2 cellular contexts compared by ENCODE assay signal in the genomic region with DNA sequence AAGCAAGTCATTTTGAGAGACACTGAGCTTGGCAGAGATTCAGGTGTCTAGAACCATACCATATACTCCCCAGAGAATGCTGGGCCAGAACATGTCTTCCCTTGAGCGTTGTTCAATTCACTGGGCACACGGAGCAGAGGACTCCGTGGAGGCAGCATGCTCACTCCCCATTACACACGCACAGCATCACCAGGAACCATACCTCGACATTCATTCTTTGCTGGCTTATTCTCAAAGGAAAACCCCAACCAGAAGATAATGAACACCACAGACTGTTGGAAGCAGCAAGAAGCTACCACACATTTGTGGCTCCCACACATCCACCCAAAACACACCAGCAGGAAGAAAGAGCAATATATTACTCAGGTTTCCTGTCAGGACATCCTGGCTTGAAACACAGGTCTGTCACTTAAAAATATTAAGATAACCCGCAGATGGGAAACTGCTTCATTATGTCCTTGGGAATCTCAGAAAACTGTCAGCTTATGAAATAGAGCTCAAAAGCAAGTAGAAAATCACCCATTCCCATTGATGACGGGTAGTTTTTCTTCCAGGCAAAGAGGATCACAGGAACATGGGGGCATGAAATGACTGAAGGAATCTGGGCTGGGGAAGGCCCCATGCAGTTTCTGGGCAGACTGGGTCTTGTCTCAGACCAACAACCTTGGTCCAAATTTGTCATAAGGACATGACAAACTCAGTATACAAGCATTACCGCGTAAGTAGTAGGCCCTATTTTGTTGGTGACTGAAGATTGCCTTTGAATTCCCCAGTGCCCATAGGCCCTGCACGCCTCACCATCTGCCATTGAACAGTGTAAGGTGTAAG.
A peak's percentile ranks its signal among the peaks of the same experiment; 100 is the strongest.
TF ChIP-seq lines count a peak whose summit lies in the region.

No MANE protein-coding gene starts in this region.

TF ChIP-seq in IMR-90, 13 proteins besides CTCF, POLR2A, EP300 and RAD21:
- TF ChIP-seq BHLHE40 (IDR thresholded peaks at IDR 0.05; ENCODE audit: low read depth, low read length) (no peak), RFX5 (IDR thresholded peaks at IDR 0.05; ENCODE audit: low read depth, low read length) (no peak), SMC3 (IDR thresholded peaks at IDR 0.05; ENCODE audit: low read depth, low read length) (no peak), CHD1 (IDR thresholded peaks at IDR 0.05; ENCODE audit: low read depth, low read length) (no peak), NFE2L2 (IDR thresholded peaks at IDR 0.05; ENCODE audit: low read depth, low read length) (no peak), MAFK (IDR thresholded peaks at IDR 0.05; ENCODE audit: low read depth, low read length) (no peak)
- TF ChIP-seq, protein P1, sequence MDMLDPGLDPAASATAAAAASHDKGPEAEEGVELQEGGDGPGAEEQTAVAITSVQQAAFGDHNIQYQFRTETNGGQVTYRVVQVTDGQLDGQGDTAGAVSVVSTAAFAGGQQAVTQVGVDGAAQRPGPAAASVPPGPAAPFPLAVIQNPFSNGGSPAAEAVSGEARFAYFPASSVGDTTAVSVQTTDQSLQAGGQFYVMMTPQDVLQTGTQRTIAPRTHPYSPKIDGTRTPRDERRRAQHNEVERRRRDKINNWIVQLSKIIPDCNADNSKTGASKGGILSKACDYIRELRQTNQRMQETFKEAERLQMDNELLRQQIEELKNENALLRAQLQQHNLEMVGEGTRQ (IDR thresholded peaks at IDR 0.05; ENCODE audit: low read depth, low read length), result no peak
TF ChIP-seq in IMR-90: peak in this region for 0.

TF ChIP-seq in HepG2, 621 proteins besides CTCF, POLR2A, EP300 and RAD21:
- TF ChIP-seq FLYWCH1 (CRISPR knock-in tag; IDR thresholded peaks at IDR 0.05), result no peak
- no peak for TF ChIP-seq FOXM1 (CRISPR knock-in tag; IDR thresholded peaks at IDR 0.05)
- TF ChIP-seq SMAD9 (CRISPR knock-in tag; IDR thresholded peaks at IDR 0.05), result no peak
- no peak for TF ChIP-seq ZZZ3 (CRISPR knock-in tag; IDR thresholded peaks at IDR 0.05; ENCODE audit: borderline replicate concordance)
- TF ChIP-seq CAMTA2 (CRISPR knock-in tag; IDR thresholded peaks at IDR 0.05; ENCODE audit: borderline replicate concordance), result no peak
- TF ChIP-seq ZNF761 (CRISPR knock-in tag; conservative IDR thresholded peaks at IDR 0.05), result no peak
- TF ChIP-seq NONO (IDR thresholded peaks at IDR 0.05), result no peak
- no peak for TF ChIP-seq NONO (CRISPR knock-in tag; conservative IDR thresholded peaks at IDR 0.05)
- TF ChIP-seq STAG1 (CRISPR knock-in tag; IDR thresholded peaks at IDR 0.05), result no peak
- no peak for TF ChIP-seq TBX2 (CRISPR knock-in tag; IDR thresholded peaks at IDR 0.05; ENCODE audit: borderline replicate concordance)
- TF ChIP-seq BRD4 (CRISPR knock-in tag; IDR thresholded peaks at IDR 0.05), result no peak
- no peak for TF ChIP-seq SRSF4 (IDR thresholded peaks at IDR 0.05; ENCODE audit: low read depth, low read length, poor library complexity, severe bottlenecking)
- TF ChIP-seq, protein P2, sequence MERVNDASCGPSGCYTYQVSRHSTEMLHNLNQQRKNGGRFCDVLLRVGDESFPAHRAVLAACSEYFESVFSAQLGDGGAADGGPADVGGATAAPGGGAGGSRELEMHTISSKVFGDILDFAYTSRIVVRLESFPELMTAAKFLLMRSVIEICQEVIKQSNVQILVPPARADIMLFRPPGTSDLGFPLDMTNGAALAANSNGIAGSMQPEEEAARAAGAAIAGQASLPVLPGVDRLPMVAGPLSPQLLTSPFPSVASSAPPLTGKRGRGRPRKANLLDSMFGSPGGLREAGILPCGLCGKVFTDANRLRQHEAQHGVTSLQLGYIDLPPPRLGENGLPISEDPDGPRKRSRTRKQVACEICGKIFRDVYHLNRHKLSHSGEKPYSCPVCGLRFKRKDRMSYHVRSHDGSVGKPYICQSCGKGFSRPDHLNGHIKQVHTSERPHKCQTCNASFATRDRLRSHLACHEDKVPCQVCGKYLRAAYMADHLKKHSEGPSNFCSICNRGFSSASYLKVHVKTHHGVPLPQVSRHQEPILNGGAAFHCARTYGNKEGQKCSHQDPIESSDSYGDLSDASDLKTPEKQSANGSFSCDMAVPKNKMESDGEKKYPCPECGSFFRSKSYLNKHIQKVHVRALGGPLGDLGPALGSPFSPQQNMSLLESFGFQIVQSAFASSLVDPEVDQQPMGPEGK (CRISPR knock-in tag; IDR thresholded peaks at IDR 0.05), result no peak
- TF ChIP-seq KLF15 (CRISPR knock-in tag; IDR thresholded peaks at IDR 0.05; ENCODE audit: borderline replicate concordance), result no peak
- TF ChIP-seq, protein P3, sequence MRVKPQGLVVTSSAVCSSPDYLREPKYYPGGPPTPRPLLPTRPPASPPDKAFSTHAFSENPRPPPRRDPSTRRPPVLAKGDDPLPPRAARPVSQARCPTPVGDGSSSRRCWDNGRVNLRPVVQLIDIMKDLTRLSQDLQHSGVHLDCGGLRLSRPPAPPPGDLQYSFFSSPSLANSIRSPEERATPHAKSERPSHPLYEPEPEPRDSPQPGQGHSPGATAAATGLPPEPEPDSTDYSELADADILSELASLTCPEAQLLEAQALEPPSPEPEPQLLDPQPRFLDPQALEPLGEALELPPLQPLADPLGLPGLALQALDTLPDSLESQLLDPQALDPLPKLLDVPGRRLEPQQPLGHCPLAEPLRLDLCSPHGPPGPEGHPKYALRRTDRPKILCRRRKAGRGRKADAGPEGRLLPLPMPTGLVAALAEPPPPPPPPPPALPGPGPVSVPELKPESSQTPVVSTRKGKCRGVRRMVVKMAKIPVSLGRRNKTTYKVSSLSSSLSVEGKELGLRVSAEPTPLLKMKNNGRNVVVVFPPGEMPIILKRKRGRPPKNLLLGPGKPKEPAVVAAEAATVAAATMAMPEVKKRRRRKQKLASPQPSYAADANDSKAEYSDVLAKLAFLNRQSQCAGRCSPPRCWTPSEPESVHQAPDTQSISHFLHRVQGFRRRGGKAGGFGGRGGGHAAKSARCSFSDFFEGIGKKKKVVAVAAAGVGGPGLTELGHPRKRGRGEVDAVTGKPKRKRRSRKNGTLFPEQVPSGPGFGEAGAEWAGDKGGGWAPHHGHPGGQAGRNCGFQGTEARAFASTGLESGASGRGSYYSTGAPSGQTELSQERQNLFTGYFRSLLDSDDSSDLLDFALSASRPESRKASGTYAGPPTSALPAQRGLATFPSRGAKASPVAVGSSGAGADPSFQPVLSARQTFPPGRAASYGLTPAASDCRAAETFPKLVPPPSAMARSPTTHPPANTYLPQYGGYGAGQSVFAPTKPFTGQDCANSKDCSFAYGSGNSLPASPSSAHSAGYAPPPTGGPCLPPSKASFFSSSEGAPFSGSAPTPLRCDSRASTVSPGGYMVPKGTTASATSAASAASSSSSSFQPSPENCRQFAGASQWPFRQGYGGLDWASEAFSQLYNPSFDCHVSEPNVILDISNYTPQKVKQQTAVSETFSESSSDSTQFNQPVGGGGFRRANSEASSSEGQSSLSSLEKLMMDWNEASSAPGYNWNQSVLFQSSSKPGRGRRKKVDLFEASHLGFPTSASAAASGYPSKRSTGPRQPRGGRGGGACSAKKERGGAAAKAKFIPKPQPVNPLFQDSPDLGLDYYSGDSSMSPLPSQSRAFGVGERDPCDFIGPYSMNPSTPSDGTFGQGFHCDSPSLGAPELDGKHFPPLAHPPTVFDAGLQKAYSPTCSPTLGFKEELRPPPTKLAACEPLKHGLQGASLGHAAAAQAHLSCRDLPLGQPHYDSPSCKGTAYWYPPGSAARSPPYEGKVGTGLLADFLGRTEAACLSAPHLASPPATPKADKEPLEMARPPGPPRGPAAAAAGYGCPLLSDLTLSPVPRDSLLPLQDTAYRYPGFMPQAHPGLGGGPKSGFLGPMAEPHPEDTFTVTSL (CRISPR knock-in tag; IDR thresholded peaks at IDR 0.05; ENCODE audit: borderline replicate concordance), result 0 out of 2 replicates have a peak, but pooled peaks have one; percentile 11
- TF ChIP-seq, protein P4, sequence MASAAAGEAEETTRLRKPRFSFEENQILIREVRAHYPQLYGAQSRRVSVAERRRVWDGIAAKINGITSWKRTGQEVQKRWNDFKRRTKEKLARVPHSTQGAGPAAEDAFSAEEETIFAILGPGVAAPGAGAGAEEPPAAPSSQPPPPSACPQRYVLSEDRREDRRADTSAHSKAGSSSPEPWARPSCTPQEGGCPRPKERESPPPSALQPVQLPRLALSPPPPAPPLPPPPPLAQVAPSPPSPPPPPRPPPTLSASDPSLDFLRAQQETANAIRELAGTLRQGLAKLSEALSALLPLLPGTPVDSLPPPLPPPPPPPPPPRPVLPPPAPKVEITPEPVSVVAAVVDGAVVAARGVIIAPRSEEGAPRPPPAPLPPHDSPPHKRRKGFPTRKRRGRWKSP (CRISPR knock-in tag; IDR thresholded peaks at IDR 0.05), result no peak
- no peak for TF ChIP-seq DPF2 (CRISPR knock-in tag; IDR thresholded peaks at IDR 0.05; ENCODE audit: borderline replicate concordance, low read depth)
- TF ChIP-seq, protein P5, sequence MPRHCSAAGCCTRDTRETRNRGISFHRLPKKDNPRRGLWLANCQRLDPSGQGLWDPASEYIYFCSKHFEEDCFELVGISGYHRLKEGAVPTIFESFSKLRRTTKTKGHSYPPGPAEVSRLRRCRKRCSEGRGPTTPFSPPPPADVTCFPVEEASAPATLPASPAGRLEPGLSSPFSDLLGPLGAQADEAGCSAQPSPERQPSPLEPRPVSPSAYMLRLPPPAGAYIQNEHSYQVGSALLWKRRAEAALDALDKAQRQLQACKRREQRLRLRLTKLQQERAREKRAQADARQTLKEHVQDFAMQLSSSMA (CRISPR knock-in tag; IDR thresholded peaks at IDR 0.05), result no peak
- TF ChIP-seq AGO1 (IDR thresholded peaks at IDR 0.05; ENCODE audit: low read depth, low read length, poor library complexity, severe bottlenecking), result no peak
- TF ChIP-seq ATM (IDR thresholded peaks at IDR 0.05; ENCODE audit: borderline replicate concordance), result no peak
- TF ChIP-seq ZNF264 (CRISPR knock-in tag; IDR thresholded peaks at IDR 0.05), result no peak
- no peak for TF ChIP-seq ZNF34 (CRISPR knock-in tag; IDR thresholded peaks at IDR 0.05; ENCODE audit: borderline replicate concordance)
- 0 out of 2 replicates have a peak, but pooled peaks have one; percentile 10 for TF ChIP-seq ARNT2 (CRISPR knock-in tag; IDR thresholded peaks at IDR 0.05; ENCODE audit: low read depth)
- TF ChIP-seq, protein P6, sequence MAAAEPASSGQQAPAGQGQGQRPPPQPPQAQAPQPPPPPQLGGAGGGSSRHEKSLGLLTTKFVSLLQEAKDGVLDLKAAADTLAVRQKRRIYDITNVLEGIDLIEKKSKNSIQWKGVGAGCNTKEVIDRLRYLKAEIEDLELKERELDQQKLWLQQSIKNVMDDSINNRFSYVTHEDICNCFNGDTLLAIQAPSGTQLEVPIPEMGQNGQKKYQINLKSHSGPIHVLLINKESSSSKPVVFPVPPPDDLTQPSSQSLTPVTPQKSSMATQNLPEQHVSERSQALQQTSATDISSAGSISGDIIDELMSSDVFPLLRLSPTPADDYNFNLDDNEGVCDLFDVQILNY (CRISPR knock-in tag; conservative IDR thresholded peaks at IDR 0.05), result no peak
- TF ChIP-seq MIXL1 (CRISPR knock-in tag; IDR thresholded peaks at IDR 0.05), result no peak
- no peak for TF ChIP-seq ZNF556 (CRISPR knock-in tag; IDR thresholded peaks at IDR 0.05; ENCODE audit: borderline replicate concordance)
- TF ChIP-seq SYNCRIP (IDR thresholded peaks at IDR 0.05; ENCODE audit: insufficient read depth, low read depth, low read length), result no peak
- TF ChIP-seq PPARG (CRISPR knock-in tag; conservative IDR thresholded peaks at IDR 0.05), result no peak
- TF ChIP-seq, protein P7, sequence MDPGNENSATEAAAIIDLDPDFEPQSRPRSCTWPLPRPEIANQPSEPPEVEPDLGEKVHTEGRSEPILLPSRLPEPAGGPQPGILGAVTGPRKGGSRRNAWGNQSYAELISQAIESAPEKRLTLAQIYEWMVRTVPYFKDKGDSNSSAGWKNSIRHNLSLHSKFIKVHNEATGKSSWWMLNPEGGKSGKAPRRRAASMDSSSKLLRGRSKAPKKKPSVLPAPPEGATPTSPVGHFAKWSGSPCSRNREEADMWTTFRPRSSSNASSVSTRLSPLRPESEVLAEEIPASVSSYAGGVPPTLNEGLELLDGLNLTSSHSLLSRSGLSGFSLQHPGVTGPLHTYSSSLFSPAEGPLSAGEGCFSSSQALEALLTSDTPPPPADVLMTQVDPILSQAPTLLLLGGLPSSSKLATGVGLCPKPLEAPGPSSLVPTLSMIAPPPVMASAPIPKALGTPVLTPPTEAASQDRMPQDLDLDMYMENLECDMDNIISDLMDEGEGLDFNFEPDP (CRISPR knock-in tag; conservative IDR thresholded peaks at IDR 0.05), result 0 out of 2 replicates have a peak, but pooled peaks have one; percentile 67
- no peak for TF ChIP-seq ONECUT2 (CRISPR knock-in tag; IDR thresholded peaks at IDR 0.05)
- TF ChIP-seq KLF9 (CRISPR knock-in tag; IDR thresholded peaks at IDR 0.05; ENCODE audit: low read depth), result no peak
- TF ChIP-seq RCOR2 (CRISPR knock-in tag; IDR thresholded peaks at IDR 0.05), result no peak
- TF ChIP-seq ZFP36L1 (CRISPR knock-in tag; IDR thresholded peaks at IDR 0.05), result no peak
- no peak for TF ChIP-seq ZNF44 (CRISPR knock-in tag; IDR thresholded peaks at IDR 0.05)
- no peak for TF ChIP-seq ZNF143 (CRISPR knock-in tag; IDR thresholded peaks at IDR 0.05)
- TF ChIP-seq, protein P8, sequence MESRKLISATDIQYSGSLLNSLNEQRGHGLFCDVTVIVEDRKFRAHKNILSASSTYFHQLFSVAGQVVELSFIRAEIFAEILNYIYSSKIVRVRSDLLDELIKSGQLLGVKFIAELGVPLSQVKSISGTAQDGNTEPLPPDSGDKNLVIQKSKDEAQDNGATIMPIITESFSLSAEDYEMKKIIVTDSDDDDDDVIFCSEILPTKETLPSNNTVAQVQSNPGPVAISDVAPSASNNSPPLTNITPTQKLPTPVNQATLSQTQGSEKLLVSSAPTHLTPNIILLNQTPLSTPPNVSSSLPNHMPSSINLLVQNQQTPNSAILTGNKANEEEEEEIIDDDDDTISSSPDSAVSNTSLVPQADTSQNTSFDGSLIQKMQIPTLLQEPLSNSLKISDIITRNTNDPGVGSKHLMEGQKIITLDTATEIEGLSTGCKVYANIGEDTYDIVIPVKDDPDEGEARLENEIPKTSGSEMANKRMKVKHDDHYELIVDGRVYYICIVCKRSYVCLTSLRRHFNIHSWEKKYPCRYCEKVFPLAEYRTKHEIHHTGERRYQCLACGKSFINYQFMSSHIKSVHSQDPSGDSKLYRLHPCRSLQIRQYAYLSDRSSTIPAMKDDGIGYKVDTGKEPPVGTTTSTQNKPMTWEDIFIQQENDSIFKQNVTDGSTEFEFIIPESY (CRISPR knock-in tag; IDR thresholded peaks at IDR 0.05), result 0 out of 2 replicates have a peak, but pooled peaks have one; percentile 16
- TF ChIP-seq ZBTB38 (CRISPR knock-in tag; IDR thresholded peaks at IDR 0.05), result peak; percentile 96
